In the genomic region with DNA sequence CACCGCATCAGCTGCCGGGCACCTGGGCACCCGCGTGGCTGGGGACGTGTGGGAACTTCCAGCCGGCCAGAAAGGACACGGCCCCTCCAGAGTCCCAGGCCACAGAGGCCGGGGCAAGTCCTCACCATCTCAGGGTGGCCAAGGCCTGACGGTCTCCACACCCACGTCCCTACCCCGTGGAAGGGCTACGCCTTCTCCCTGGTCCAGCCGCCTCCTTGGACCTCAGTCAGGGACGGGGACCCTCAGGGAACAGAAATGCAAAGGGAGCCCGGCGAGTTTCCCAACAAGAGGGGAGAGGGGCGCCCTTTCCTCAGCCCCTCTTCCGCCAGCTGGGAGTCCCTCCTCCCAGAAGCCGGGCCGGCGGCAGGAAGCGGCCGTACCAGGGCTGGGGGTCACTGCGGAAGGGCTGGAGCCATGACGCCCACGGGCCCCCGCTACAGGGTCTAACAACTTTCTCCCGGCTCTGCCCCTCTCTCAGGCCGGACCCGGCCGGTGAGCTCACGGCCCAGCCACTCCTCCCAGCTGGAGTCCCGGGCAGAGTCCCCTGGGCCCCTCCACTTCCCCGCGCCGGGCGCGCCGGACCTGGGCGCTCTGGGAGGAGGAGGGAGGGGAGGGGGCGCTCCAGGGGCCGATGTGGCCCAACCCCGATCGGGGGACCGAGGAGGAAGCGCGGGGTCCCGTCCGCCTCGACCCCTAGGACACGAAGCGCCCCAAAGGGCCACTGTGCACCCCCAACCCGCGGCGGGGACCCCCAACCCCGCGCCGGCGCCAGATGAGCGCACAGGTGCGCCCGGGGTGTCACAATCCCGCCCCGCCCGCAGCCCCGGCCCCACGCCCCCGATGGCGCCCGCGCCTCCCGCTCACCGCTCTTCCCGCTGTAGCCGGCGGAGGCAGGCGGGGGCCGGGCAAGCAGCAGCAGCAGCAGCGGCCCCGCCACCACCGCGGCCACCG, we compare ENCODE assay signal across 1 cellular context.
A peak's percentile ranks its signal among the peaks of the same experiment; 100 is the strongest.
TF ChIP-seq lines count a peak whose summit lies in the region.

No MANE protein-coding gene starts in this region.

TF ChIP-seq in K562, 482 proteins besides CTCF, POLR2A, EP300 and RAD21 (continued from another document):
- TF ChIP-seq, protein P1, sequence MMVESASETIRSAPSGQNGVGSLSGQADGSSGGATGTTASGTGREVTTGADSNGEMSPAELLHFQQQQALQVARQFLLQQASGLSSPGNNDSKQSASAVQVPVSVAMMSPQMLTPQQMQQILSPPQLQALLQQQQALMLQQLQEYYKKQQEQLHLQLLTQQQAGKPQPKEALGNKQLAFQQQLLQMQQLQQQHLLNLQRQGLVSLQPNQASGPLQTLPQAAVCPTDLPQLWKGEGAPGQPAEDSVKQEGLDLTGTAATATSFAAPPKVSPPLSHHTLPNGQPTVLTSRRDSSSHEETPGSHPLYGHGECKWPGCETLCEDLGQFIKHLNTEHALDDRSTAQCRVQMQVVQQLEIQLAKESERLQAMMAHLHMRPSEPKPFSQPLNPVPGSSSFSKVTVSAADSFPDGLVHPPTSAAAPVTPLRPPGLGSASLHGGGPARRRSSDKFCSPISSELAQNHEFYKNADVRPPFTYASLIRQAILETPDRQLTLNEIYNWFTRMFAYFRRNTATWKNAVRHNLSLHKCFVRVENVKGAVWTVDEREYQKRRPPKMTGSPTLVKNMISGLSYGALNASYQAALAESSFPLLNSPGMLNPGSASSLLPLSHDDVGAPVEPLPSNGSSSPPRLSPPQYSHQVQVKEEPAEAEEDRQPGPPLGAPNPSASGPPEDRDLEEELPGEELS (CRISPR knock-in tag; IDR thresholded peaks at IDR 0.05; ENCODE audit: borderline replicate concordance) = no peak
- TF ChIP-seq ZNF830 (CRISPR knock-in tag; IDR thresholded peaks at IDR 0.05) (no peak), HNRNPL (IDR thresholded peaks at IDR 0.05; ENCODE audit: low read depth, low read length) (no peak; the same call in 1 of the 2 replicates), KDM2B (CRISPR knock-in tag; IDR thresholded peaks at IDR 0.05) (no peak), NFATC3 (IDR thresholded peaks at IDR 0.05) (no peak), CXXC5 (CRISPR knock-in tag; IDR thresholded peaks at IDR 0.05) (peak; percentile 10; the same call in 1 of the 2 replicates), ETV1 (tag; conservative IDR thresholded peaks at IDR 0.05; ENCODE audit: low read depth) (no peak), HMG20B (CRISPR knock-in tag; IDR thresholded peaks at IDR 0.05) (no peak), PHF21A (IDR thresholded peaks at IDR 0.05; ENCODE audit: borderline replicate concordance, low read depth) (no peak; the same call in 1 of the 2 replicates), CHD4 (IDR thresholded peaks at IDR 0.05; ENCODE audit: insufficient read depth, insufficient replicate concordance, low read depth, low read length, poor library complexity, severe bottlenecking) (no peak), NR3C1 (CRISPR knock-in tag; IDR thresholded peaks at IDR 0.05) (no peak), HDAC6 (IDR thresholded peaks at IDR 0.05; ENCODE audit: low read depth, low read length) (no peak), NCOR1 (IDR thresholded peaks at IDR 0.05) (no peak), BACH1 (tag; IDR thresholded peaks at IDR 0.05) (no peak), GABPA (tag; conservative IDR thresholded peaks at IDR 0.05; ENCODE audit: low read depth) (no peak), TRIM24 (IDR thresholded peaks at IDR 0.05) (no peak), ZNF445 (CRISPR knock-in tag; IDR thresholded peaks at IDR 0.05; ENCODE audit: low read depth) (no peak), ETV6 (IDR thresholded peaks at IDR 0.05; ENCODE audit: borderline replicate concordance in 1 of 2, low read depth in 2 of 2, low read length in 1 of 2) (no peak), ETV6 (CRISPR knock-in tag; IDR thresholded peaks at IDR 0.05; ENCODE audit: borderline replicate concordance) (no peak)
- TF ChIP-seq, protein P2, sequence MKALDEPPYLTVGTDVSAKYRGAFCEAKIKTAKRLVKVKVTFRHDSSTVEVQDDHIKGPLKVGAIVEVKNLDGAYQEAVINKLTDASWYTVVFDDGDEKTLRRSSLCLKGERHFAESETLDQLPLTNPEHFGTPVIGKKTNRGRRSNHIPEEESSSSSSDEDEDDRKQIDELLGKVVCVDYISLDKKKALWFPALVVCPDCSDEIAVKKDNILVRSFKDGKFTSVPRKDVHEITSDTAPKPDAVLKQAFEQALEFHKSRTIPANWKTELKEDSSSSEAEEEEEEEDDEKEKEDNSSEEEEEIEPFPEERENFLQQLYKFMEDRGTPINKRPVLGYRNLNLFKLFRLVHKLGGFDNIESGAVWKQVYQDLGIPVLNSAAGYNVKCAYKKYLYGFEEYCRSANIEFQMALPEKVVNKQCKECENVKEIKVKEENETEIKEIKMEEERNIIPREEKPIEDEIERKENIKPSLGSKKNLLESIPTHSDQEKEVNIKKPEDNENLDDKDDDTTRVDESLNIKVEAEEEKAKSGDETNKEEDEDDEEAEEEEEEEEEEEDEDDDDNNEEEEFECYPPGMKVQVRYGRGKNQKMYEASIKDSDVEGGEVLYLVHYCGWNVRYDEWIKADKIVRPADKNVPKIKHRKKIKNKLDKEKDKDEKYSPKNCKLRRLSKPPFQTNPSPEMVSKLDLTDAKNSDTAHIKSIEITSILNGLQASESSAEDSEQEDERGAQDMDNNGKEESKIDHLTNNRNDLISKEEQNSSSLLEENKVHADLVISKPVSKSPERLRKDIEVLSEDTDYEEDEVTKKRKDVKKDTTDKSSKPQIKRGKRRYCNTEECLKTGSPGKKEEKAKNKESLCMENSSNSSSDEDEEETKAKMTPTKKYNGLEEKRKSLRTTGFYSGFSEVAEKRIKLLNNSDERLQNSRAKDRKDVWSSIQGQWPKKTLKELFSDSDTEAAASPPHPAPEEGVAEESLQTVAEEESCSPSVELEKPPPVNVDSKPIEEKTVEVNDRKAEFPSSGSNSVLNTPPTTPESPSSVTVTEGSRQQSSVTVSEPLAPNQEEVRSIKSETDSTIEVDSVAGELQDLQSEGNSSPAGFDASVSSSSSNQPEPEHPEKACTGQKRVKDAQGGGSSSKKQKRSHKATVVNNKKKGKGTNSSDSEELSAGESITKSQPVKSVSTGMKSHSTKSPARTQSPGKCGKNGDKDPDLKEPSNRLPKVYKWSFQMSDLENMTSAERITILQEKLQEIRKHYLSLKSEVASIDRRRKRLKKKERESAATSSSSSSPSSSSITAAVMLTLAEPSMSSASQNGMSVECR (CRISPR knock-in tag; IDR thresholded peaks at IDR 0.05) = peak; percentile 39
- TF ChIP-seq, protein P3, sequence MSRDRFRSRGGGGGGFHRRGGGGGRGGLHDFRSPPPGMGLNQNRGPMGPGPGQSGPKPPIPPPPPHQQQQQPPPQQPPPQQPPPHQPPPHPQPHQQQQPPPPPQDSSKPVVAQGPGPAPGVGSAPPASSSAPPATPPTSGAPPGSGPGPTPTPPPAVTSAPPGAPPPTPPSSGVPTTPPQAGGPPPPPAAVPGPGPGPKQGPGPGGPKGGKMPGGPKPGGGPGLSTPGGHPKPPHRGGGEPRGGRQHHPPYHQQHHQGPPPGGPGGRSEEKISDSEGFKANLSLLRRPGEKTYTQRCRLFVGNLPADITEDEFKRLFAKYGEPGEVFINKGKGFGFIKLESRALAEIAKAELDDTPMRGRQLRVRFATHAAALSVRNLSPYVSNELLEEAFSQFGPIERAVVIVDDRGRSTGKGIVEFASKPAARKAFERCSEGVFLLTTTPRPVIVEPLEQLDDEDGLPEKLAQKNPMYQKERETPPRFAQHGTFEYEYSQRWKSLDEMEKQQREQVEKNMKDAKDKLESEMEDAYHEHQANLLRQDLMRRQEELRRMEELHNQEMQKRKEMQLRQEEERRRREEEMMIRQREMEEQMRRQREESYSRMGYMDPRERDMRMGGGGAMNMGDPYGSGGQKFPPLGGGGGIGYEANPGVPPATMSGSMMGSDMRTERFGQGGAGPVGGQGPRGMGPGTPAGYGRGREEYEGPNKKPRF (IDR thresholded peaks at IDR 0.05; ENCODE audit: low read depth, low read length) = no peak
- TF ChIP-seq, protein P4, sequence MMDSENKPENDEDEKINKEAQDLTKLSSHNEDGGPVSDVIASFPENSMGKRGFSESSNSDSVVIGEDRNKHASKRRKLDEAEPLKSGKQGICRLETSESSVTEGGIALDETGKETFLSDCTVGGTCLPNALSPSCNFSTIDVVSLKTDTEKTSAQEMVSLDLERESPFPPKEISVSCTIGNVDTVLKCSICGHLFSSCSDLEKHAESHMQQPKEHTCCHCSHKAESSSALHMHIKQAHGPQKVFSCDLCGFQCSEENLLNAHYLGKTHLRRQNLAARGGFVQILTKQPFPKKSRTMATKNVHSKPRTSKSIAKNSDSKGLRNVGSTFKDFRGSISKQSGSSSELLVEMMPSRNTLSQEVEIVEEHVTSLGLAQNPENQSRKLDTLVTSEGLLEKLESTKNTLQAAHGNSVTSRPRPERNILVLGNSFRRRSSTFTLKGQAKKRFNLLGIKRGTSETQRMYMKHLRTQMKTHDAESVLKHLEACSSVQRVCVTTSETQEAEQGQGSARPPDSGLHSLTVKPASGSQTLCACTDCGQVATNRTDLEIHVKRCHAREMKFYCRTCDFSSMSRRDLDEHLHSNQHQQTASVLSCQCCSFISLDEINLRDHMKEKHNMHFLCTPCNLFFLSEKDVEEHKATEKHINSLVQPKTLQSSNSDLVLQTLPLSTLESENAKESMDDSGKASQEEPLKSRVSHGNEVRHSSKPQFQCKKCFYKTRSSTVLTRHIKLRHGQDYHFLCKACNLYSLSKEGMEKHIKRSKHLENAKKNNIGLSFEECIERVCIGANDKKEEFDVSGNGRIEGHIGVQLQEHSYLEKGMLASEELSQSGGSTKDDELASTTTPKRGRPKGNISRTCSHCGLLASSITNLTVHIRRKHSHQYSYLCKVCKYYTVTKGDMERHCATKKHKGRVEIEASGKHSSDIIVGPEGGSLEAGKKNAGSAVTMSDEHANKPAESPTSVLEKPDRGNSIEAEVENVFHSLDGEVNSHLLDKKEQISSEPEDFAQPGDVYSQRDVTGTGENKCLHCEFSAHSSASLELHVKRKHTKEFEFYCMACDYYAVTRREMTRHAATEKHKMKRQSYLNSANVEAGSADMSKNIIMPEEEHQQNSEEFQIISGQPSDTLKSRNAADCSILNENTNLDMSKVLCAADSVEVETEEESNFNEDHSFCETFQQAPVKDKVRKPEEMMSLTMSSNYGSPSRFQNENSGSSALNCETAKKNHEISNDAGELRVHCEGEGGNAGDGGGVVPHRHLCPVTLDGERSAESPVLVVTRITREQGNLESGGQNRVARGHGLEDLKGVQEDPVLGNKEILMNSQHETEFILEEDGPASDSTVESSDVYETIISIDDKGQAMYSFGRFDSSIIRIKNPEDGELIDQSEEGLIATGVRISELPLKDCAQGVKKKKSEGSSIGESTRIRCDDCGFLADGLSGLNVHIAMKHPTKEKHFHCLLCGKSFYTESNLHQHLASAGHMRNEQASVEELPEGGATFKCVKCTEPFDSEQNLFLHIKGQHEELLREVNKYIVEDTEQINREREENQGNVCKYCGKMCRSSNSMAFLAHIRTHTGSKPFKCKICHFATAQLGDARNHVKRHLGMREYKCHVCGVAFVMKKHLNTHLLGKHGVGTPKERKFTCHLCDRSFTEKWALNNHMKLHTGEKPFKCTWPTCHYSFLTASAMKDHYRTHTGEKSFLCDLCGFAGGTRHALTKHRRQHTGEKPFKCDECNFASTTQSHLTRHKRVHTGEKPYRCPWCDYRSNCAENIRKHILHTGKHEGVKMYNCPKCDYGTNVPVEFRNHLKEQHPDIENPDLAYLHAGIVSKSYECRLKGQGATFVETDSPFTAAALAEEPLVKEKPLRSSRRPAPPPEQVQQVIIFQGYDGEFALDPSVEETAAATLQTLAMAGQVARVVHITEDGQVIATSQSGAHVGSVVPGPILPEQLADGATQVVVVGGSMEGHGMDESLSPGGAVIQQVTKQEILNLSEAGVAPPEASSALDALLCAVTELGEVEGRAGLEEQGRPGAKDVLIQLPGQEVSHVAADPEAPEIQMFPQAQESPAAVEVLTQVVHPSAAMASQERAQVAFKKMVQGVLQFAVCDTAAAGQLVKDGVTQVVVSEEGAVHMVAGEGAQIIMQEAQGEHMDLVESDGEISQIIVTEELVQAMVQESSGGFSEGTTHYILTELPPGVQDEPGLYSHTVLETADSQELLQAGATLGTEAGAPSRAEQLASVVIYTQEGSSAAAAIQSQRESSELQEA (IDR thresholded peaks at IDR 0.05; ENCODE audit: low read depth) = no peak
- TF ChIP-seq, protein P5, sequence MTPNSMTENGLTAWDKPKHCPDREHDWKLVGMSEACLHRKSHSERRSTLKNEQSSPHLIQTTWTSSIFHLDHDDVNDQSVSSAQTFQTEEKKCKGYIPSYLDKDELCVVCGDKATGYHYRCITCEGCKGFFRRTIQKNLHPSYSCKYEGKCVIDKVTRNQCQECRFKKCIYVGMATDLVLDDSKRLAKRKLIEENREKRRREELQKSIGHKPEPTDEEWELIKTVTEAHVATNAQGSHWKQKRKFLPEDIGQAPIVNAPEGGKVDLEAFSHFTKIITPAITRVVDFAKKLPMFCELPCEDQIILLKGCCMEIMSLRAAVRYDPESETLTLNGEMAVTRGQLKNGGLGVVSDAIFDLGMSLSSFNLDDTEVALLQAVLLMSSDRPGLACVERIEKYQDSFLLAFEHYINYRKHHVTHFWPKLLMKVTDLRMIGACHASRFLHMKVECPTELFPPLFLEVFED (CRISPR knock-in tag; conservative IDR thresholded peaks at IDR 0.05) = no peak
